ENCODE assay signal across 19 cellular contexts in the genomic region with DNA sequence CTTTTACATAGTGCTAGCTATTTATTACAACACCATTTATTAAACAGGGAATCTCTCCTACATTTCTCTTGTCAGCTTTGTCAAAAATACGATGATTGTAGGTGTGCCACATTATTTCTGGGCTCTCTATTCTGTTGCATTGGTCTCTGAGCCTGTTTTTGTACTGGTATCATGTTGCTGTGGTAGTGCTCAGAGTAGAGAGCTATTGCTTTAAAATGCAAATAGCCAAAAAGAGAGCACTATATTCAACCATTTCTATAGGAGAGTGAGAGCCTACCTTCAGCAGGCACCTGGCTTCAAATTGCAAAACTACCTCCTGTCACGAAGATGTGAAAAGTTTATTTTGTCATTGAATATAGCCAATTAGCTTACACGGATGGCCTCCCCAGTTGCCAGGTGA.
"Had no signal": no experiment of that assay in that cellular context is flagged by ENCODE, and none has a peak within 500 bp of the region (broad histone marks: within the 10 kb centered on the region; RNA-seq: fewer than 3 reads in every experiment).

No MANE protein-coding gene starts in this region.

- H3K9me3 Mint-ChIP-seq: activated T-cell treated with anti-CD3 and anti-CD28 coated beads, Interleukin-2, amount 50 U/mL, for 24 hours; stimulated activated naive B cell treated with anti-CD40 and anti-IgM and Interleukin-4, amounts not matched to agents 10 μg/mL and 1 μg/mL and 100 μg/mL, for 72 hours had no signal

- H3K4me1 ChIP-seq: tibial nerve had no signal

- H3K9me3 ChIP-seq: neutrophil, tibial nerve, vagina had no signal

- H3K27ac Mint-ChIP-seq: activated T-cell treated with anti-CD3 and anti-CD28 coated beads, Interleukin-2, amount 50 U/mL, for 24 hours had no signal

- H3K27me3 ChIP-seq: cardiac muscle cell, dorsolateral prefrontal cortex, neutrophil, tibial nerve, vagina had no signal

- H3K27ac ChIP-seq: dorsolateral prefrontal cortex, neutrophil, tibial nerve, vagina had no signal

- H3K27me3 Mint-ChIP-seq: activated T-cell treated with anti-CD3 and anti-CD28 coated beads, Interleukin-2, amount 50 U/mL, for 24 hours; stimulated activated naive B cell treated with anti-CD40 and anti-IgM and Interleukin-4, amounts not matched to agents 10 μg/mL and 1 μg/mL and 100 μg/mL, for 72 hours had no signal

- H3K4me3 Mint-ChIP-seq: activated T-cell treated with anti-CD3 and anti-CD28 coated beads, Interleukin-2, amount 50 U/mL, for 24 hours; stimulated activated naive B cell treated with anti-CD40 and anti-IgM and Interleukin-4, amounts not matched to agents 10 μg/mL and 1 μg/mL and 100 μg/mL, for 72 hours had no signal

- FAIRE-seq: endometrium had no signal

- ATAC-seq: stimulated activated naive B cell treated with anti-CD40 and anti-IgM and Interleukin-4, amounts not matched to agents 10 μg/mL and 1 μg/mL and 100 μg/mL, for 72 hours had no signal

- H3K36me3 ChIP-seq: cardiac muscle cell, neutrophil, vagina had no signal

- DNase-seq: activated CD4-positive, alpha-beta T cell treated with anti-CD3 and anti-CD28 coated beads for 1 hour; activated CD4-positive, alpha-beta T cell treated with anti-CD3 and anti-CD28 coated beads, Interleukin-2, amount 50 U/mL, for 48 hours; activated effector memory CD4-positive, alpha-beta T cell treated with Interleukin-2 at 50 U/mL for 16 hours; activated naive CD4-positive, alpha-beta T cell treated with anti-CD3 and anti-CD28 coated beads, Interleukin-2, amount 50 U/mL, for 16 hours; activated T-cell treated with anti-CD3 and anti-CD28 coated beads, Interleukin-2, amount 50 U/mL, for 24 hours; dorsolateral prefrontal cortex; islet precursor cell; posterior cingulate gyrus; retina; stimulated activated CD4-positive, alpha-beta T cell treated with anti-CD3 and anti-CD28 coated beads, Interleukin-12 subunit alpha, Interleukin-12 subunit beta, amount 100 ng/mL, for 4 hours; stimulated activated CD4-positive, alpha-beta T cell treated with anti-CD3 and anti-CD28 coated beads, Interleukin-2, amount 100 ng/mL, for 24 hours; stimulated activated naive B cell treated with anti-CD40 and anti-IgM and Interleukin-4, amounts not matched to agents 10 μg/mL and 1 μg/mL and 100 μg/mL, for 72 hours; T1000 had no signal

- H3K4me3 ChIP-seq: cardiac muscle cell, dorsolateral prefrontal cortex, lung, tibial nerve, vagina had no signal
